20 cellular contexts compared by ENCODE assay signal in genomic region chr4:36676139-36677050, GRCh38.
DNase-seq lines count a peak whose midpoint lies in the region; ATAC-seq and TF ChIP-seq lines count a peak whose summit lies in the region.
"Had no signal": no experiment of that assay in that cellular context is flagged by ENCODE, and none has a peak within 500 bp of the region (broad histone marks: within the 10 kb centered on the region; RNA-seq: fewer than 3 reads in every experiment).

No MANE protein-coding gene starts in this region.

- no peaks in the 10 kb centered on the region for H4K20me1 ChIP-seq in smooth muscle cell (ENCODE audit: low read depth)

- peak overlapping the region; percentile 45 for H3K27ac ChIP-seq in smooth muscle cell (ENCODE audit: low read depth)
- H3K27ac ChIP-seq: HL-60, KMS-11, upper lobe of left lung, VCaP had no signal

- peaks cover 12% of the 10 kb centered on the region for H3K9me3 Mint-ChIP-seq in osteocyte (ENCODE audit: unreplicated experiment)
- H3K9me3 Mint-ChIP-seq: activated T-helper 1 cell treated with anti-CD3 and anti-CD28 coated beads, Interleukin-12 subunit alpha, Interleukin-12 subunit beta, Interleukin-2, Interleukin-4 antibody, amounts not matched to agents 30 ng/mL and 10 ng/mL and 1 ng/mL, durations not matched to agents 14 hours and 24 hours and 36 hours; central memory CD8-positive, alpha-beta T cell; endodermal cell; stimulated activated naive CD8-positive, alpha-beta T cell treated with anti-CD3 and anti-CD28 coated beads, Interleukin-15, Interleukin-2, amounts not matched to agents 100 ng/mL and 50 ng/mL, for 24 hours had no signal

- H3K27me3 Mint-ChIP-seq in osteocyte (ENCODE audit: unreplicated experiment) = no peaks in the 10 kb centered on the region
- H3K27me3 Mint-ChIP-seq: central memory CD8-positive, alpha-beta T cell; stimulated activated naive CD8-positive, alpha-beta T cell treated with anti-CD3 and anti-CD28 coated beads, Interleukin-15, Interleukin-2, amounts not matched to agents 100 ng/mL and 50 ng/mL, for 24 hours had no signal

- H3K9ac ChIP-seq in smooth muscle cell (ENCODE audit: low read depth) = no peak overlapping the region
- H3K9ac ChIP-seq: KMS-11 had no signal

- no peaks in the 10 kb centered on the region for H3K36me3 Mint-ChIP-seq in osteocyte (ENCODE audit: unreplicated experiment)
- H3K36me3 Mint-ChIP-seq: CD14-positive monocyte had no signal

- no peaks in the 10 kb centered on the region for H3K4me1 Mint-ChIP-seq in osteocyte (ENCODE audit: unreplicated experiment)
- H3K4me1 Mint-ChIP-seq: CD14-positive monocyte; central memory CD8-positive, alpha-beta T cell; endodermal cell had no signal

- H3K4me3 ChIP-seq in fibroblast of pulmonary artery (replicated peaks; ENCODE audit: low read depth, low read length) (no peak overlapping the region), smooth muscle cell (no peak overlapping the region)
- H3K4me3 ChIP-seq: upper lobe of left lung had no signal

- H3K4me1 ChIP-seq in smooth muscle cell (ENCODE audit: low read depth) = no peaks in the 10 kb centered on the region
- H3K4me1 ChIP-seq: upper lobe of left lung had no signal

- H3K79me2 ChIP-seq in smooth muscle cell (ENCODE audit: low read depth) = no peaks in the 10 kb centered on the region

- H3F3A ChIP-seq in smooth muscle cell (ENCODE audit: low read depth) = no peaks in the 10 kb centered on the region

- no peaks in the 10 kb centered on the region for H3K36me3 ChIP-seq in smooth muscle cell (ENCODE audit: low read depth)
- H3K36me3 ChIP-seq: upper lobe of left lung had no signal

- ATAC-seq in GM21528 (IDR thresholded peaks at IDR 0.05; ENCODE audit: low FRiP score, unreplicated experiment) = no peak
- ATAC-seq: activated CD8-positive, alpha-beta T cell treated with anti-CD3 and anti-CD28 coated beads, Interleukin-2, amount 10 ng/mL, durations not matched to agents 7 days and 5 days; Panc1 had no signal

- H3K27ac Mint-ChIP-seq in osteocyte (ENCODE audit: unreplicated experiment) = no peak overlapping the region
- H3K27ac Mint-ChIP-seq: activated CD8-positive, alpha-beta T cell treated with anti-CD3 and anti-CD28 coated beads, Interleukin-2, amount 10 ng/mL, durations not matched to agents 7 days and 5 days; activated T-helper 1 cell treated with anti-CD3 and anti-CD28 coated beads, Interleukin-12 subunit alpha, Interleukin-12 subunit beta, Interleukin-2, Interleukin-4 antibody, amounts not matched to agents 30 ng/mL and 10 ng/mL and 1 ng/mL, durations not matched to agents 14 hours and 24 hours and 36 hours; endodermal cell; stimulated activated naive CD8-positive, alpha-beta T cell treated with anti-CD3 and anti-CD28 coated beads, Interleukin-15, Interleukin-2, amounts not matched to agents 100 ng/mL and 50 ng/mL, for 24 hours had no signal

- no peak overlapping the region for H3K4me3 Mint-ChIP-seq in osteocyte (ENCODE audit: unreplicated experiment)
- H3K4me3 Mint-ChIP-seq: activated CD8-positive, alpha-beta T cell treated with anti-CD3 and anti-CD28 coated beads, Interleukin-2, amount 10 ng/mL, durations not matched to agents 7 days and 5 days; activated T-helper 1 cell treated with anti-CD3 and anti-CD28 coated beads, Interleukin-12 subunit alpha, Interleukin-12 subunit beta, Interleukin-2, Interleukin-4 antibody, amounts not matched to agents 30 ng/mL and 10 ng/mL and 1 ng/mL, durations not matched to agents 14 hours and 24 hours and 36 hours; CD14-positive monocyte; central memory CD8-positive, alpha-beta T cell; endodermal cell; stimulated activated naive CD8-positive, alpha-beta T cell treated with anti-CD3 and anti-CD28 coated beads, Interleukin-15, Interleukin-2, amounts not matched to agents 100 ng/mL and 50 ng/mL, for 24 hours had no signal

- H3K27me3 ChIP-seq in smooth muscle cell (ENCODE audit: low read depth) = no peaks in the 10 kb centered on the region
- H3K27me3 ChIP-seq: upper lobe of left lung had no signal

- H2AFZ ChIP-seq in smooth muscle cell (ENCODE audit: low read depth) = no peak overlapping the region

- WGBS in smooth muscle cell (ENCODE audit: low lambda C conversion rate) = 54% methylated on average over 5 of the region's 5 CpGs

- no peaks in the 10 kb centered on the region for H3K9me3 ChIP-seq in smooth muscle cell (replicated peaks; ENCODE audit: low read depth)
- H3K9me3 ChIP-seq: upper lobe of left lung had no signal

- H3K4me2 ChIP-seq in smooth muscle cell = peak overlapping the region; percentile 30
- H3K4me2 ChIP-seq: KMS-11 had no signal

- DNase-seq in NCI-H82 (lab: John Stamatoyannopoulos, UW) (peak; percentile 0), NCI-H82 treated with DMSO at 0.1 percent for 48 hours (lab: John Stamatoyannopoulos, UW; ENCODE audit: unreplicated experiment) (no peak), NCI-H69 (lab: John Stamatoyannopoulos, UW) (peak; percentile 63), fibroblast of pulmonary artery (ENCODE audit: low read depth) (peak; percentile 7), smooth muscle cell (lab: John Stamatoyannopoulos, UW; ENCODE audit: unreplicated experiment) (no peak), NCI-H1930 (lab: John Stamatoyannopoulos, UW) (no peak), osteocyte (ENCODE audit: extremely low spot score, unreplicated experiment) (no peak)
- DNase-seq: activated CD8-positive, alpha-beta T cell treated with anti-CD3 and anti-CD28 coated beads, Interleukin-2, amount 10 ng/mL, durations not matched to agents 7 days and 5 days; endodermal cell; stimulated activated CD4-positive, alpha-beta T cell treated with anti-CD3 and anti-CD28 coated beads, Interleukin-15, amount 100 ng/mL, for 24 hours; upper lobe of left lung had no signal

- TF ChIP-seq CTCF in fibroblast of pulmonary artery (IDR thresholded peaks at IDR 0.05; ENCODE audit: low read length, missing control alignments) (no peak), smooth muscle cell (IDR thresholded peaks at IDR 0.05; ENCODE audit: borderline replicate concordance, insufficient read depth, poor library complexity, severe bottlenecking) (no peak), osteocyte (IDR thresholded peaks at IDR 0.05) (no peak)

Comparison
In these comparisons a context has a peak if more than half of its experiments do, and no peak if none do; other contexts are left out.
1. DNase-seq: peak in NCI-H82 (single experiment), NCI-H69 (single experiment) and fibroblast of pulmonary artery (single experiment); none in NCI-H82 treated with DMSO at 0.1 percent for 48 hours (single experiment), smooth muscle cell (single experiment), NCI-H1930 (0 of 2) and osteocyte (single experiment).